In the genomic region with DNA sequence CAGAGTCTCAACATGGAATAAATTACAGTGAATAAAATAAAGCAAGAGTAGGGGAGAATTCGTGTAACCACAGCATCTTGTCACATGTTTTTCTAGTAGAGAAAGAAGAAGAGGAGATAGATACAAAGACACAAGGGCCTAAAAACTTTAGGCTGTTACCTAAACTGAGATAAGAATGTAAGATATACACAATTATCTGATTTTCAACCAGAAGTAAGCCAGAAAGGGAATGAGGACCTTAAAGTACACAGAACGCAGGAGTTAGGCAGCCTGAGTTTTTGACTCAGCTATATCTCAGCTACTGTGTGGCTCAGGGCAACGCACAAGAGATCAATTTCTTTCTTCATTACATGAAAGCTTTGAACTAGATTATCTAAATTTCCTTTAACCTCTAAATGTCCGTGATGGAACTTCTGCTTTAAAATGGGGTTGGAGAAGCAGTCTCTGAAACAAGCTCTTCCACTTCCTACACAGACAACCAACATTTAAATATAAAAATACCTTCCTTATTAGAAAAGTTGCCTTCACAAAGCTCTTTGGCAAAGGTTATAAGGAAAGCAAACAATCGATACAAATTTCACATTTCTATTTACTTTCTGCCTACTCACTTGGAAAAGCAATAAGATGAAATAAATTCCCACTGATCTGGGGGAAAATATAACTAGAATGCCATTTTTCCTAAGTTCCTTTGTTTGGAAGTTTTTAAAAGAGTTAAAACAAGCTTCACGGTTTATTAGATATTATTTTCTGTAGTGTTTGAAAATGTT, we compare ENCODE assay signal across 17 cellular contexts. TPM values are rescaled to one million over a fixed set of nuclear protein-coding genes. Genes with fewer than 3 reads are reported as not detected.
DNase-seq lines count a peak whose midpoint lies in the region; ATAC-seq and TF ChIP-seq lines count a peak whose summit lies in the region.
"Had no signal": no experiment of that assay in that cellular context is flagged by ENCODE, and none has a peak within 500 bp of the region (broad histone marks: within the 10 kb centered on the region; RNA-seq: fewer than 3 reads in every experiment).

No MANE protein-coding gene starts in this region.

- H3K27me3 ChIP-seq in cardiac muscle cell (no peaks in the 10 kb centered on the region), liver (ENCODE audit: control insufficient read depth in 4 of 4, insufficient read depth in 4 of 4, low read length in 3 of 4) (no peaks in the 10 kb centered on the region)
- H3K27me3 ChIP-seq: MG63 had no signal

- intact Hi-C loops in Right ventricle myocardium inferior (cut with DNase I): no loop called here

- peak overlapping the region in 1 of 2 donors; percentile 20 for H3K9ac ChIP-seq in liver (ENCODE audit: low read depth in 1 of 2, low read length in 2 of 2)
- H3K9ac ChIP-seq: KMS-11 had no signal

- H3K36me3 ChIP-seq in cardiac muscle cell (no peaks in the 10 kb centered on the region), liver (ENCODE audit: control insufficient read depth in 4 of 4, insufficient read depth in 3 of 4, low read depth in 1 of 4, low read length in 3 of 4) (no peaks in the 10 kb centered on the region)
- H3K36me3 ChIP-seq: MG63 had no signal

- H3K9me3 ChIP-seq in cardiac muscle cell (ENCODE audit: low read depth): no peaks in the 10 kb centered on the region
- H3K9me3 ChIP-seq in liver (ENCODE audit: control insufficient read depth in 4 of 4, low read length in 3 of 4): no peaks in the 10 kb centered on the region
- H3K9me3 ChIP-seq: MG63 had no signal

- ATAC-seq in Right ventricle myocardium inferior (no peak), GM19035 (IDR thresholded peaks at IDR 0.05; ENCODE audit: unreplicated experiment) (no peak)
- ATAC-seq: HCT116, Panc1 had no signal

- peak overlapping the region; percentile 61 for H3K27ac ChIP-seq in cardiac muscle cell
- H3K27ac ChIP-seq in VCaP: peak overlapping the region; percentile 61
- H3K27ac ChIP-seq in liver (ENCODE audit: low read depth in 1 of 2, low read length in 2 of 2): peak overlapping the region; percentile 25 to 50
- H3K27ac ChIP-seq: KMS-11 had no signal

- DNase-seq in cardiac muscle cell (ENCODE audit: low read depth in 1 of 2, low spot score in 1 of 2) (no peak), Right ventricle myocardium inferior (ENCODE audit: missing footprints) (no peak), foreskin melanocyte (no peak), HT-29 (ENCODE audit: low spot score) (no peak)
- DNase-seq in activated CD4-positive, alpha-beta T cell treated with anti-CD3 and anti-CD28 coated beads, Interleukin-2, amount 50 U/mL, for 48 hours: no peak
- DNase-seq: C1 segment of cervical spinal cord, MG63, NCI-H1417 treated with DMSO at 0.1 percent for 48 hours, NCI-H2081 treated with DMSO at 0.1 percent for 48 hours, SHP77 treated with DMSO at 0.1 percent for 48 hours had no signal

- no peak for TF ChIP-seq CTCF in cardiac muscle cell (IDR thresholded peaks at IDR 0.05; ENCODE audit: low read depth, low read length)
- TF ChIP-seq CTCF in VCaP (conservative IDR thresholded peaks at IDR 0.05): no peak
- no peak for TF ChIP-seq CTCF in liver (IDR thresholded peaks at IDR 0.05; ENCODE audit: low read depth, low read length, missing input control)

- WGBS in liver: 31% methylated on average over 6 of the region's 6 CpGs

- peaks cover 62% of the 10 kb centered on the region for H3K4me1 ChIP-seq in cardiac muscle cell (ENCODE audit: low read depth)
- H3K4me1 ChIP-seq in liver (ENCODE audit: control insufficient read depth in 4 of 4, insufficient read depth in 4 of 4, low read length in 3 of 4): peaks cover 0 to 28% (median 25%) of the 10 kb centered on the region in 4 donors

- TF ChIP-seq RAD21 in liver (IDR thresholded peaks at IDR 0.05): peak; percentile 2 to 12

- H3K4me3 ChIP-seq in cardiac muscle cell: no peak overlapping the region
- no peak overlapping the region for H3K4me3 ChIP-seq in liver (ENCODE audit: low read depth in 1 of 3, low read length in 3 of 3)
- H3K4me3 ChIP-seq: MG63 had no signal

TF ChIP-seq in liver, 16 proteins besides CTCF, POLR2A, EP300 and RAD21:
- TF ChIP-seq HNF4A (conservative IDR thresholded peaks at IDR 0.05): no peak
- TF ChIP-seq SP1 (IDR thresholded peaks at IDR 0.05): peak; percentile 29
- TF ChIP-seq YY1 (IDR thresholded peaks at IDR 0.05): peak; percentile 14
- peak in 1 of 2 donors; percentile 46 for TF ChIP-seq JUND (IDR thresholded peaks at IDR 0.05)
- no peak for TF ChIP-seq NR2F2 (IDR thresholded peaks at IDR 0.05)
- no peak for TF ChIP-seq EGR1 (IDR thresholded peaks at IDR 0.05; ENCODE audit: low read depth in 2 of 2)
- TF ChIP-seq GABPA (IDR thresholded peaks at IDR 0.05 in 1 of 2, conservative IDR thresholded peaks at IDR 0.05 in 1 of 2): no peak
- TF ChIP-seq, protein P1, sequence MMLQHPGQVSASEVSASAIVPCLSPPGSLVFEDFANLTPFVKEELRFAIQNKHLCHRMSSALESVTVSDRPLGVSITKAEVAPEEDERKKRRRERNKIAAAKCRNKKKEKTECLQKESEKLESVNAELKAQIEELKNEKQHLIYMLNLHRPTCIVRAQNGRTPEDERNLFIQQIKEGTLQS (IDR thresholded peaks at IDR 0.05): peak; percentile 25
- TF ChIP-seq HNF4G (IDR thresholded peaks at IDR 0.05): no peak
- TF ChIP-seq, protein P2, sequence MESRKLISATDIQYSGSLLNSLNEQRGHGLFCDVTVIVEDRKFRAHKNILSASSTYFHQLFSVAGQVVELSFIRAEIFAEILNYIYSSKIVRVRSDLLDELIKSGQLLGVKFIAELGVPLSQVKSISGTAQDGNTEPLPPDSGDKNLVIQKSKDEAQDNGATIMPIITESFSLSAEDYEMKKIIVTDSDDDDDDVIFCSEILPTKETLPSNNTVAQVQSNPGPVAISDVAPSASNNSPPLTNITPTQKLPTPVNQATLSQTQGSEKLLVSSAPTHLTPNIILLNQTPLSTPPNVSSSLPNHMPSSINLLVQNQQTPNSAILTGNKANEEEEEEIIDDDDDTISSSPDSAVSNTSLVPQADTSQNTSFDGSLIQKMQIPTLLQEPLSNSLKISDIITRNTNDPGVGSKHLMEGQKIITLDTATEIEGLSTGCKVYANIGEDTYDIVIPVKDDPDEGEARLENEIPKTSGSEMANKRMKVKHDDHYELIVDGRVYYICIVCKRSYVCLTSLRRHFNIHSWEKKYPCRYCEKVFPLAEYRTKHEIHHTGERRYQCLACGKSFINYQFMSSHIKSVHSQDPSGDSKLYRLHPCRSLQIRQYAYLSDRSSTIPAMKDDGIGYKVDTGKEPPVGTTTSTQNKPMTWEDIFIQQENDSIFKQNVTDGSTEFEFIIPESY (IDR thresholded peaks at IDR 0.05): peak; percentile 8
- peak in 1 of 2 donors; percentile 41 for TF ChIP-seq RXRA (IDR thresholded peaks at IDR 0.05)
- TF ChIP-seq, protein P3, sequence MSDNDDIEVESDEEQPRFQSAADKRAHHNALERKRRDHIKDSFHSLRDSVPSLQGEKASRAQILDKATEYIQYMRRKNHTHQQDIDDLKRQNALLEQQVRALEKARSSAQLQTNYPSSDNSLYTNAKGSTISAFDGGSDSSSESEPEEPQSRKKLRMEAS (IDR thresholded peaks at IDR 0.05): no peak
- no peak for TF ChIP-seq FOXA1 (IDR thresholded peaks at IDR 0.05)
- TF ChIP-seq TAF1 (conservative IDR thresholded peaks at IDR 0.05): no peak
- TF ChIP-seq, protein P4, sequence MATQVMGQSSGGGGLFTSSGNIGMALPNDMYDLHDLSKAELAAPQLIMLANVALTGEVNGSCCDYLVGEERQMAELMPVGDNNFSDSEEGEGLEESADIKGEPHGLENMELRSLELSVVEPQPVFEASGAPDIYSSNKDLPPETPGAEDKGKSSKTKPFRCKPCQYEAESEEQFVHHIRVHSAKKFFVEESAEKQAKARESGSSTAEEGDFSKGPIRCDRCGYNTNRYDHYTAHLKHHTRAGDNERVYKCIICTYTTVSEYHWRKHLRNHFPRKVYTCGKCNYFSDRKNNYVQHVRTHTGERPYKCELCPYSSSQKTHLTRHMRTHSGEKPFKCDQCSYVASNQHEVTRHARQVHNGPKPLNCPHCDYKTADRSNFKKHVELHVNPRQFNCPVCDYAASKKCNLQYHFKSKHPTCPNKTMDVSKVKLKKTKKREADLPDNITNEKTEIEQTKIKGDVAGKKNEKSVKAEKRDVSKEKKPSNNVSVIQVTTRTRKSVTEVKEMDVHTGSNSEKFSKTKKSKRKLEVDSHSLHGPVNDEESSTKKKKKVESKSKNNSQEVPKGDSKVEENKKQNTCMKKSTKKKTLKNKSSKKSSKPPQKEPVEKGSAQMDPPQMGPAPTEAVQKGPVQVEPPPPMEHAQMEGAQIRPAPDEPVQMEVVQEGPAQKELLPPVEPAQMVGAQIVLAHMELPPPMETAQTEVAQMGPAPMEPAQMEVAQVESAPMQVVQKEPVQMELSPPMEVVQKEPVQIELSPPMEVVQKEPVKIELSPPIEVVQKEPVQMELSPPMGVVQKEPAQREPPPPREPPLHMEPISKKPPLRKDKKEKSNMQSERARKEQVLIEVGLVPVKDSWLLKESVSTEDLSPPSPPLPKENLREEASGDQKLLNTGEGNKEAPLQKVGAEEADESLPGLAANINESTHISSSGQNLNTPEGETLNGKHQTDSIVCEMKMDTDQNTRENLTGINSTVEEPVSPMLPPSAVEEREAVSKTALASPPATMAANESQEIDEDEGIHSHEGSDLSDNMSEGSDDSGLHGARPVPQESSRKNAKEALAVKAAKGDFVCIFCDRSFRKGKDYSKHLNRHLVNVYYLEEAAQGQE (IDR thresholded peaks at IDR 0.05): no peak
- TF ChIP-seq FOXA2 (IDR thresholded peaks at IDR 0.05): peak; percentile 36

RNA-seq across cellular contexts. Expression of a gene that starts 5.2 kb away (rescaled TPM):
- total RNA-seq in cardiac muscle cell: 1.3 and 1.4 TPM in 2 replicates
- 2.0 and 4.8 TPM in 2 replicates for polyA plus RNA-seq in cardiac muscle cell
- total RNA-seq in Right ventricle myocardium inferior: not detected
- under 1 TPM in 1 of 2 donors, not detected in 1; under 0.01 TPM for total RNA-seq in liver
- under 1 TPM in 1 of 2 donors, not detected in 1; 0.05 TPM for polyA plus RNA-seq in liver
- total RNA-seq in HT-29 (2014; rRNA removed; shearing (Covaris generic)): not detected in 2 replicates
- total RNA-seq: A172 had no signal

RNA-seq across cellular contexts. Expression of a gene that starts 55.1 kb away (rescaled TPM):
- total RNA-seq in cardiac muscle cell (not detected in 2 replicates), Right ventricle myocardium inferior (0.32 TPM), liver (1 to 10 TPM; 1.8 to 7.7 TPM)
- polyA plus RNA-seq in cardiac muscle cell (0.12 TPM in 1 of 2 replicates, not detected in the other), liver (1 to 10 TPM; 5.4 to 6.6 TPM)
- total RNA-seq in HT-29 (2014; rRNA removed; shearing (Covaris generic)): not detected in 2 replicates
- total RNA-seq: A172 had no signal
